ENCODE assay signal across 1 cellular context in genomic region chr11:128506999-128507591, GRCh38.
TF ChIP-seq lines count a peak whose summit lies in the region.

No MANE protein-coding gene starts in this region.

TF ChIP-seq in HEK293, 187 proteins besides CTCF, POLR2A, EP300 and RAD21 (continued from another document):
- TF ChIP-seq ZNF280D (tag by site-specific recombination; IDR thresholded peaks at IDR 0.05) (no peak), PRDM10 (tag by site-specific recombination; IDR thresholded peaks at IDR 0.05) (peak; percentile 52; the same call in 1 of the 2 replicates), ZNF366 (tag by site-specific recombination; conservative IDR thresholded peaks at IDR 0.05) (peak; percentile 21; the same call in 1 of the 2 replicates), KLF17 (tag by site-specific recombination; IDR thresholded peaks at IDR 0.05) (0 out of 2 replicates have a peak, but pooled peaks have one; percentile 25), KLF1 (tag by site-specific recombination; IDR thresholded peaks at IDR 0.05) (peak; percentile 59), ZNF248 (tag by site-specific recombination; IDR thresholded peaks at IDR 0.05) (no peak), ZNF521 (tag by site-specific recombination; IDR thresholded peaks at IDR 0.05) (no peak), ZBTB48 (tag by site-specific recombination; IDR thresholded peaks at IDR 0.05) (peak; percentile 60), ZFHX2 (tag by site-specific recombination; conservative IDR thresholded peaks at IDR 0.05) (peak; percentile 14; the same call in 1 of the 2 replicates)
